In the genomic region with DNA sequence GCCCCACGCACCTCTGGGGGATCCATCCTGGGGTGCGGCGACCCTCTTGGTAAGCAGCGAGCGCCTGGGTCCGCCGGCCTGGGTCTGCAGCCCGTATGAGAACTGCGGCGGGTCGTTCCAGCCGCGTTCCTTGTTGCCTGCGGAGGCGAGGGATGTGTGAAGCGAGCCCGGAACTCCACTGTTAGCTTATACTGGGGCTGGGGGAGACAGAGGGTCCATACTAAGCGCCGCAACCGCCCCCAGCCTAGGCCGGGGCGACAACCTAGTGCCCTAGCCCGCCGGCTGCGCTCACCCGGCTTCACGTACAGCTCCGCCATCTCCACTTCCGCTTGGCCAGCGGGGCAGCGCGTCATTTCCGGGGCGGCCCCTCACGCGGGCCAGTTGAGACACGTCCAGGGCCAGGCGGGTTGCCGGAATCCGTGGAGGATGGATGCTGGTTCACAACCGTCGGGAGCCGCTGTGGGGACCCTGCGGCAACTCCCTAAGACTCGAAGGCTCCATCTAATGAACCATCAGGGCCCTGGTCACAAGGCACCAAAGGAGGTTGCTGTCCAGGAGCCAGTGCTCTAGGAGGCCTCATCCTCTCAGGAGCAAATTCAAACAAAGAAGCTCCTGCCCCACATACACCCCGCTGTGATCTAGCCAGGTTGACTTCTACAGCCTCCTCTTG, we compare ENCODE assay signal across 1 cellular context.
A peak's percentile ranks its signal among the peaks of the same experiment; 100 is the strongest.
TF ChIP-seq lines count a peak whose summit lies in the region.

Gene SRA1 (minus strand): TSS at position 338 of the 670 bp plus-strand sequence. CDS start 21 bp downstream, at position 317.

TF ChIP-seq in SK-N-SH, 30 proteins besides CTCF, POLR2A, EP300 and RAD21 (continued from another document):
- TF ChIP-seq SMC3 (IDR thresholded peaks at IDR 0.05; ENCODE audit: low read depth, low read length), result no peak
- TF ChIP-seq JUND (IDR thresholded peaks at IDR 0.05), result peak; percentile 47; the same call in 1 of the 2 replicates
- no peak for TF ChIP-seq GATA2 (CRISPR knock-in tag; IDR thresholded peaks at IDR 0.05)
- peak; percentile 81; the same call in 1 of the 2 replicates for TF ChIP-seq SIN3A (IDR thresholded peaks at IDR 0.05; ENCODE audit: borderline replicate concordance, low read depth, low read length)
- TF ChIP-seq USF1 (IDR thresholded peaks at IDR 0.05; ENCODE audit: borderline replicate concordance, low read depth), result no peak; the same call in 1 of the 2 replicates
- peak; percentile 87 for TF ChIP-seq GABPA (IDR thresholded peaks at IDR 0.05; ENCODE audit: low read depth)
- peak; percentile 75; the same call in 1 of the 2 replicates for TF ChIP-seq MXI1 (IDR thresholded peaks at IDR 0.05; ENCODE audit: low read depth, low read length)
- TF ChIP-seq, protein P1, sequence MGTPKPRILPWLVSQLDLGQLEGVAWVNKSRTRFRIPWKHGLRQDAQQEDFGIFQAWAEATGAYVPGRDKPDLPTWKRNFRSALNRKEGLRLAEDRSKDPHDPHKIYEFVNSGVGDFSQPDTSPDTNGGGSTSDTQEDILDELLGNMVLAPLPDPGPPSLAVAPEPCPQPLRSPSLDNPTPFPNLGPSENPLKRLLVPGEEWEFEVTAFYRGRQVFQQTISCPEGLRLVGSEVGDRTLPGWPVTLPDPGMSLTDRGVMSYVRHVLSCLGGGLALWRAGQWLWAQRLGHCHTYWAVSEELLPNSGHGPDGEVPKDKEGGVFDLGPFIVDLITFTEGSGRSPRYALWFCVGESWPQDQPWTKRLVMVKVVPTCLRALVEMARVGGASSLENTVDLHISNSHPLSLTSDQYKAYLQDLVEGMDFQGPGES (IDR thresholded peaks at IDR 0.05; ENCODE audit: low read depth, low read length), result no peak
- TF ChIP-seq NRF1 (IDR thresholded peaks at IDR 0.05; ENCODE audit: low read depth, low read length), result no peak
- peak; percentile 90; the same call in 1 of the 2 replicates for TF ChIP-seq MAX (IDR thresholded peaks at IDR 0.05; ENCODE audit: low read depth)
- TF ChIP-seq YY1 (IDR thresholded peaks at IDR 0.05; ENCODE audit: low read depth), result peak; percentile 80
- no peak for TF ChIP-seq MEF2A (IDR thresholded peaks at IDR 0.05; ENCODE audit: borderline replicate concordance, low read depth)
- TF ChIP-seq CHD2 (IDR thresholded peaks at IDR 0.05; ENCODE audit: low read length, partially characterized antibody), result peak; percentile 12
- TF ChIP-seq RXRA (IDR thresholded peaks at IDR 0.05; ENCODE audit: borderline replicate concordance, low read depth), result no peak
- TF ChIP-seq FOXM1 (IDR thresholded peaks at IDR 0.05; ENCODE audit: low read depth), result no peak
- peak; percentile 29; the same call in 1 of the 2 replicates for TF ChIP-seq NFIC (IDR thresholded peaks at IDR 0.05; ENCODE audit: borderline replicate concordance)
- TF ChIP-seq POLR2AphosphoS5 (IDR thresholded peaks at IDR 0.05; ENCODE audit: low read depth, low read length), result peak; percentile 98
- no peak for TF ChIP-seq FOSL2 (IDR thresholded peaks at IDR 0.05; ENCODE audit: borderline replicate concordance, low read depth)
- peak; percentile 86 for TF ChIP-seq ELF1 (IDR thresholded peaks at IDR 0.05)
- TF ChIP-seq FOXJ3 (CRISPR knock-in tag; IDR thresholded peaks at IDR 0.05), result no peak
- no peak; the same call in 1 of the 2 replicates for TF ChIP-seq RCOR1 (IDR thresholded peaks at IDR 0.05; ENCODE audit: low read length)
- no peak for TF ChIP-seq TCF12 (IDR thresholded peaks at IDR 0.05)
- TF ChIP-seq USF2 (IDR thresholded peaks at IDR 0.05; ENCODE audit: borderline replicate concordance, low read depth, low read length), result no peak
TF ChIP-seq in SK-N-SH: peak in this region for 13.
